ENCODE assay signal across 9 cellular contexts in genomic region chr3:53804697-53805462, GRCh38. TPM values are rescaled to one million over a fixed set of nuclear protein-coding genes. Genes with fewer than 3 reads are reported as not detected.
DNase-seq lines count a peak whose midpoint lies in the region; ATAC-seq and TF ChIP-seq lines count a peak whose summit lies in the region.
"Had no signal": no experiment of that assay in that cellular context is flagged by ENCODE, and none has a peak within 500 bp of the region (broad histone marks: within the 10 kb centered on the region; RNA-seq: fewer than 3 reads in every experiment).

No MANE protein-coding gene starts in this region.

- TF ChIP-seq CTCF in brain microvascular endothelial cell (IDR thresholded peaks at IDR 0.05; ENCODE audit: low read depth, low read length, missing control alignments) = no peak

- H3K27ac ChIP-seq in brain microvascular endothelial cell = no peak overlapping the region
- H3K27ac ChIP-seq in effector memory CD4-positive, alpha-beta T cell (ENCODE audit: insufficient read depth, low read length, poor library complexity, severe bottlenecking) = no peak overlapping the region

- H3K4me3 ChIP-seq in brain microvascular endothelial cell (ENCODE audit: low read depth, low read length) = no peak overlapping the region
- no peak overlapping the region for H3K4me3 ChIP-seq in effector memory CD4-positive, alpha-beta T cell (ENCODE audit: insufficient read depth, low read depth, low read length, poor library complexity, severe bottlenecking)

- no peaks in the 10 kb centered on the region for H3K9me3 ChIP-seq in effector memory CD4-positive, alpha-beta T cell (ENCODE audit: control insufficient read depth, low read length)

- peak; percentile 66 for DNase-seq in brain microvascular endothelial cell
- peak; percentile 77 for DNase-seq in renal cortical epithelial cell (ENCODE audit: low read depth)
- DNase-seq in effector memory CD4-positive, alpha-beta T cell = no peak
- no peak for DNase-seq in cerebellum (ENCODE audit: low spot score)
- no peak for DNase-seq in NCI-H2029 treated with DMSO at 0.1 percent for 48 hours (lab: John Stamatoyannopoulos, UW)
- no peak for DNase-seq in effector CD8-positive, alpha-beta T cell (lab: John Stamatoyannopoulos, UW)
- DNase-seq: activated T-cell treated with anti-CD3 and anti-CD28 coated beads, Interleukin-2, amount 50 U/mL, for 4 hours had no signal

- no peaks in the 10 kb centered on the region for H3K27me3 ChIP-seq in brain microvascular endothelial cell (replicated peaks)
- no peaks in the 10 kb centered on the region for H3K27me3 ChIP-seq in effector memory CD4-positive, alpha-beta T cell (replicated peaks; ENCODE audit: control insufficient read depth, insufficient read depth, low read length, poor library complexity, severe bottlenecking)

- peak; percentile 59 for ATAC-seq in GM18870 (IDR thresholded peaks at IDR 0.05; ENCODE audit: unreplicated experiment)
- peak; percentile 72 for ATAC-seq in HG03095 (IDR thresholded peaks at IDR 0.05; ENCODE audit: unreplicated experiment)

- no peaks in the 10 kb centered on the region for H3K4me1 ChIP-seq in effector memory CD4-positive, alpha-beta T cell (ENCODE audit: control insufficient read depth, insufficient read depth, low read length, poor library complexity, severe bottlenecking)

- in situ Hi-C loops in brain microvascular endothelial cell (cut with HindIII; ENCODE audit: low pct_ligation_motif_present, low sequenced_read_pairs) = no loop called here

- no peaks in the 10 kb centered on the region for H3K36me3 ChIP-seq in brain microvascular endothelial cell (replicated peaks)
- H3K36me3 ChIP-seq in effector memory CD4-positive, alpha-beta T cell (ENCODE audit: control insufficient read depth, insufficient read depth, low read length) = no peaks in the 10 kb centered on the region

RNA-seq across cellular contexts. Expression of gene CHDH, which starts 41.3 kb away (rescaled TPM):
- 4.9 and 5.2 TPM in 2 replicates for total RNA-seq in renal cortical epithelial cell
- 4.5 TPM for total RNA-seq in cerebellum

RNA-seq across cellular contexts. Expression of gene IL17RB, which starts 41.5 kb away (rescaled TPM):
- total RNA-seq in renal cortical epithelial cell = 1.4 and 10.9 TPM in 2 replicates
- total RNA-seq in cerebellum = 14.2 TPM

Comparison
In these comparisons a context has a peak if more than half of its experiments do, and no peak if none do; other contexts are left out.
1. DNase-seq: peak in brain microvascular endothelial cell (single experiment) and renal cortical epithelial cell (single experiment); none in effector memory CD4-positive, alpha-beta T cell (0 of 3), cerebellum (single experiment), NCI-H2029 treated with DMSO at 0.1 percent for 48 hours (single experiment) and effector CD8-positive, alpha-beta T cell (single experiment).